17 cellular contexts compared by ENCODE assay signal in the genomic region with DNA sequence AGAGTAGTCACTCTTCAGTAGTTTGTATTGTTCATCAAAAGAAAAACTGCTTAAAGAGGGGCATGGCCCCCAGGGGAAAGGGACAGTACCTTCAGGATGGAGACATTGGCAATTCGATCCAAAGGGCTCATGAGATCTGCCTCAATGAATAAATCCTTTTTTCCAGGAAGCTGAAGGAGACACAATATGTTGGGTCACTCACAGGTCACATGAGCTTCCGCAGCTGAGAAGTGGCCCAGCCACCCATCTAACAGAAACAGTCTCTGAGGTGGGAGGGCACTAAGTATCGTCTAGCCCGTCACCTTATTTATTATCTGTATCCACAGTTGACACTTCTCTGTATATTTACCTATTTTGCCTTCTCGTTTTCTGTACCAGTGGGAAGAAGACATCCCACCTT.
"Had no signal": no experiment of that assay in that cellular context is flagged by ENCODE, and none has a peak within 500 bp of the region (broad histone marks: within the 10 kb centered on the region; RNA-seq: fewer than 3 reads in every experiment).

No MANE protein-coding gene starts in this region.

- H3K27me3 Mint-ChIP-seq: activated B cell treated with CpG ODN at 0.5 μM for 24 hours; activated naive CD4-positive, alpha-beta T cell treated with anti-CD3 and anti-CD28 coated beads, Interleukin-2, amount 10 ng/mL, durations not matched to agents 7 days and 5 days; dendritic cell treated with granulocyte-macrophage colony-stimulating factor and Interleukin-4, amounts not matched to agents 40 ng/mL and 50 ng/mL, for 4 days had no signal

- H3K9me3 Mint-ChIP-seq: activated B cell treated with CpG ODN at 0.5 μM for 24 hours; activated naive CD4-positive, alpha-beta T cell treated with anti-CD3 and anti-CD28 coated beads, Interleukin-2, amount 10 ng/mL, durations not matched to agents 7 days and 5 days; activated T-helper 2 cell treated with anti-CD3 and anti-CD28 coated beads, Interferon-gamma antibody, Interleukin-2, Interleukin-4, amounts not matched to agents 10 μg/mL and 5 μg/mL and 100 μg/mL, durations not matched to agents 14 hours and 24 hours and 36 hours; dendritic cell treated with granulocyte-macrophage colony-stimulating factor and Interleukin-4, amounts not matched to agents 40 ng/mL and 50 ng/mL, for 4 days had no signal

- H3K4me3 Mint-ChIP-seq: activated B cell treated with CpG ODN at 0.5 μM for 24 hours; activated naive CD4-positive, alpha-beta T cell treated with anti-CD3 and anti-CD28 coated beads, Interleukin-2, amount 10 ng/mL, durations not matched to agents 7 days and 5 days; dendritic cell treated with granulocyte-macrophage colony-stimulating factor and Interleukin-4, amounts not matched to agents 40 ng/mL and 50 ng/mL, for 4 days had no signal

- H3K9me3 ChIP-seq: lower lobe of right lung, transverse colon had no signal

- DNase-seq: activated B cell treated with CpG ODN at 0.5 μM for 24 hours; activated naive CD4-positive, alpha-beta T cell treated with anti-CD3 and anti-CD28 coated beads, Interleukin-2, amount 10 ng/mL, durations not matched to agents 7 days and 5 days; anterior cingulate cortex; brain microvascular endothelial cell; cerebellar nuclear complex; effector memory CD4-positive, alpha-beta T cell; head of caudate nucleus; left cardiac atrium; lower lobe of right lung; midbrain; SIG-M5; stimulated activated CD4-positive, alpha-beta T cell treated with anti-CD3 and anti-CD28 coated beads, Interleukin-2, amount 100 ng/mL, for 48 hours; stimulated activated naive CD4-positive, alpha-beta T cell; transverse colon had no signal

- ATAC-seq: left cardiac atrium, lower lobe of right lung had no signal

- H3K27ac Mint-ChIP-seq: activated B cell treated with CpG ODN at 0.5 μM for 24 hours; activated naive CD4-positive, alpha-beta T cell treated with anti-CD3 and anti-CD28 coated beads, Interleukin-2, amount 10 ng/mL, durations not matched to agents 7 days and 5 days had no signal

- H3K27me3 ChIP-seq: brain microvascular endothelial cell, transverse colon had no signal

- H3K4me3 ChIP-seq: lower lobe of right lung, transverse colon had no signal

- H3K27ac ChIP-seq: brain microvascular endothelial cell, epithelial cell of prostate, lower lobe of right lung, transverse colon had no signal
